8 cellular contexts compared by ENCODE assay signal in genomic region chr2:110034935-110035334, GRCh38.
DNase-seq lines count a peak whose midpoint lies in the region; ATAC-seq and TF ChIP-seq lines count a peak whose summit lies in the region.
"Not testable (repeated sequence)": the region's sequence is repeated elsewhere in the genome, so short reads cannot be mapped to it uniquely, and the experiment has no call there.

No MANE protein-coding gene starts in this region.

- H3K27ac Mint-ChIP-seq in CD14-positive monocyte; natural killer cell treated with Interleukin-12 subunit alpha and Interleukin-12 subunit beta and Interleukin-15 and Interleukin-18, amount 100 ng/mL, for 72 hours: not testable (repeated sequence)

- not testable (repeated sequence) for TF ChIP-seq CTCF in CD14-positive monocyte (IDR thresholded peaks at IDR 0.05); body of pancreas (IDR thresholded peaks at IDR 0.05); left lung (IDR thresholded peaks at IDR 0.05)

- TF ChIP-seq POLR2A in body of pancreas (IDR thresholded peaks at IDR 0.05): not testable (repeated sequence)

- not testable (repeated sequence) for H3K9me3 Mint-ChIP-seq in CD14-positive monocyte; natural killer cell treated with Interleukin-12 subunit alpha and Interleukin-12 subunit beta and Interleukin-15 and Interleukin-18, amount 100 ng/mL, for 72 hours

- H3K4me1 ChIP-seq in body of pancreas; left lung; aorta (ENCODE audit: control insufficient read depth in 1 of 2, insufficient read depth in 2 of 2, low read length in 2 of 2): not testable (repeated sequence)

- WGBS in body of pancreas, 2 donors: no CpG with 5 or more reads among the region's 10 CpGs
- WGBS in aorta, 2 donors: 94 to 98% methylated on average over 5 to 9 of the region's 10 CpGs

- H3K27ac ChIP-seq in body of pancreas; left lung; aorta (ENCODE audit: low read depth in 1 of 2, low read length in 2 of 2): not testable (repeated sequence)

- not testable (repeated sequence) for H3K36me3 ChIP-seq in body of pancreas (replicated peaks in 1 of 2; ENCODE audit: insufficient read depth in 1 of 2, low read depth in 2 of 2); left lung; aorta (ENCODE audit: control insufficient read depth in 1 of 2, insufficient read depth in 2 of 2, low read length in 1 of 2)

- not testable (repeated sequence) for H3K9me3 ChIP-seq in body of pancreas; left lung; aorta (ENCODE audit: control insufficient read depth, low read length)

- intact Hi-C loops in CD14-positive monocyte (cut with micrococcal nuclease); body of pancreas (cut with DNase I); left ventricle myocardium superior (cut with micrococcal nuclease); left lung (cut with DNase I); aorta (cut with DNase I): not testable (repeated sequence)

- peak; percentile 8 for ATAC-seq in body of pancreas
- ATAC-seq in left ventricle myocardium superior; left lung; natural killer cell treated with Interleukin-12 subunit alpha and Interleukin-12 subunit beta and Interleukin-15 and Interleukin-18, amount 100 ng/mL, for 72 hours; aorta (ENCODE audit: low FRiP score): not testable (repeated sequence)

- not testable (repeated sequence) for H3K27me3 ChIP-seq in body of pancreas; left lung; aorta (ENCODE audit: control insufficient read depth in 1 of 2, insufficient read depth in 2 of 2, low read length in 1 of 2)

- DNase-seq in CD14-positive monocyte (ENCODE audit: low spot score) (peak; percentile 22), RPMI8226 (peak; percentile 2), body of pancreas (peak in 2 of 4 donors; percentile 22 to 43), left ventricle myocardium superior (peak; percentile 2), left lung (peak; percentile 28 to 62), retina (peak; percentile 0), aorta (peak; percentile 4 to 62)
- DNase-seq in natural killer cell treated with Interleukin-12 subunit alpha and Interleukin-12 subunit beta and Interleukin-15 and Interleukin-18, amount 100 ng/mL, for 72 hours (ENCODE audit: low spot score): peak; percentile 32

- not testable (repeated sequence) for H3K4me3 Mint-ChIP-seq in CD14-positive monocyte; natural killer cell treated with Interleukin-12 subunit alpha and Interleukin-12 subunit beta and Interleukin-15 and Interleukin-18, amount 100 ng/mL, for 72 hours

- not testable (repeated sequence) for H3K4me3 ChIP-seq in body of pancreas; left lung; aorta (ENCODE audit: low read length in 2 of 2)

- not testable (repeated sequence) for H3K4me1 Mint-ChIP-seq in CD14-positive monocyte; natural killer cell treated with Interleukin-12 subunit alpha and Interleukin-12 subunit beta and Interleukin-15 and Interleukin-18, amount 100 ng/mL, for 72 hours (ENCODE audit: low read depth in 2 of 2)

- H3K36me3 Mint-ChIP-seq in CD14-positive monocyte; natural killer cell treated with Interleukin-12 subunit alpha and Interleukin-12 subunit beta and Interleukin-15 and Interleukin-18, amount 100 ng/mL, for 72 hours: not testable (repeated sequence)

- not testable (repeated sequence) for H3K27me3 Mint-ChIP-seq in CD14-positive monocyte (ENCODE audit: low read depth in 3 of 3); natural killer cell treated with Interleukin-12 subunit alpha and Interleukin-12 subunit beta and Interleukin-15 and Interleukin-18, amount 100 ng/mL, for 72 hours
